In the genomic region with DNA sequence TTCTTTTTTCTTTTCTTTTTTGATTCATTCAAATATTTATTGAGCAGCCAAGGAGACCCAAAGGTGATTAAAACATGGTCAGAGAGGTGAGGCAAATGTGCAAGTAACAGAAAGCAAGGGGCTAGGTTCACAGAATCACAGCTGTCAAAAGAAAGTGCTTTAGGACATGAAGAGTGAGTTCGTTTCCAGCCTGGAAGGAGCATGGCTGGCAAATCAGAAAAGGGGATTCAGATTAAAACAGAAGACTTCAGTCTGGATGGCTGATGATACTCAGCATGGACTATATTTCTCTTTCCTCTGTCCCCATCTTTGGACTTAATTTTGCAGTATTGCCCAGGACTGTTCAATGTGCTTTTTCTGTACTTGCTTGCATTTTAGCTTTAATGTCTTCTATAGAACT, we compare ENCODE assay signal across 27 cellular contexts.
"Had no signal": no experiment of that assay in that cellular context is flagged by ENCODE, and none has a peak within 500 bp of the region (broad histone marks: within the 10 kb centered on the region; RNA-seq: fewer than 3 reads in every experiment).

No MANE protein-coding gene starts in this region.

- H3K9ac ChIP-seq: parathyroid adenoma had no signal

- H3K27me3 ChIP-seq: esophagus squamous epithelium, heart right ventricle, left lung, right lobe of liver had no signal

- FAIRE-seq: colon, endothelial cell of umbilical vein, islet of Langerhans, small intestine had no signal

- H3K4me1 ChIP-seq: left lung, parathyroid adenoma had no signal

- H3K9me3 Mint-ChIP-seq: dendritic cell treated with granulocyte-macrophage colony-stimulating factor and Interleukin-4, amounts not matched to agents 40 ng/mL and 50 ng/mL, for 4 days; mesothelial cell of epicardium; natural killer cell treated with Interleukin-12 subunit alpha and Interleukin-12 subunit beta and Interleukin-15 and Interleukin-18, amount 100 ng/mL, for 72 hours had no signal

- H3K27ac ChIP-seq: left lung, parathyroid adenoma, right lobe of liver had no signal

- H2AFZ ChIP-seq: parathyroid adenoma had no signal

- H3K27me3 Mint-ChIP-seq: dendritic cell treated with granulocyte-macrophage colony-stimulating factor and Interleukin-4, amounts not matched to agents 40 ng/mL and 50 ng/mL, for 4 days; progenitor cell of endocrine pancreas; stimulated activated naive CD8-positive, alpha-beta T cell treated with anti-CD3 and anti-CD28 coated beads, Interleukin-15, Interleukin-2, amounts not matched to agents 100 ng/mL and 50 ng/mL, for 24 hours had no signal

- H3K9me3 ChIP-seq: esophagus squamous epithelium, heart right ventricle, left lung, mucosa of descending colon, right lobe of liver had no signal

- ATAC-seq: left lung; mucosa of descending colon; natural killer cell treated with Interleukin-12 subunit alpha and Interleukin-12 subunit beta and Interleukin-15 and Interleukin-18, amount 100 ng/mL, for 72 hours; right lobe of liver; stimulated activated naive B cell treated with anti-CD40 and anti-IgM and Interleukin-4, amounts not matched to agents 10 μg/mL and 1 μg/mL and 100 μg/mL, for 72 hours had no signal

- H3K27ac Mint-ChIP-seq: dendritic cell treated with granulocyte-macrophage colony-stimulating factor and Interleukin-4, amounts not matched to agents 40 ng/mL and 50 ng/mL, for 4 days; mesothelial cell of epicardium; naive B cell; natural killer cell treated with Interleukin-12 subunit alpha and Interleukin-12 subunit beta and Interleukin-15 and Interleukin-18, amount 100 ng/mL, for 72 hours; progenitor cell of endocrine pancreas; stimulated activated naive B cell treated with anti-CD40 and anti-IgM and Interleukin-4, amounts not matched to agents 10 μg/mL and 1 μg/mL and 100 μg/mL, for 72 hours; stimulated activated naive CD8-positive, alpha-beta T cell treated with anti-CD3 and anti-CD28 coated beads, Interleukin-15, Interleukin-2, amounts not matched to agents 100 ng/mL and 50 ng/mL, for 24 hours had no signal

- H3K36me3 Mint-ChIP-seq: naive B cell; natural killer cell treated with Interleukin-12 subunit alpha and Interleukin-12 subunit beta and Interleukin-15 and Interleukin-18, amount 100 ng/mL, for 72 hours; stimulated activated naive B cell treated with anti-CD40 and anti-IgM and Interleukin-4, amounts not matched to agents 10 μg/mL and 1 μg/mL and 100 μg/mL, for 72 hours had no signal

- H3K4me3 Mint-ChIP-seq: dendritic cell treated with granulocyte-macrophage colony-stimulating factor and Interleukin-4, amounts not matched to agents 40 ng/mL and 50 ng/mL, for 4 days; mesothelial cell of epicardium; naive B cell; natural killer cell treated with Interleukin-12 subunit alpha and Interleukin-12 subunit beta and Interleukin-15 and Interleukin-18, amount 100 ng/mL, for 72 hours; stimulated activated naive B cell treated with anti-CD40 and anti-IgM and Interleukin-4, amounts not matched to agents 10 μg/mL and 1 μg/mL and 100 μg/mL, for 72 hours; stimulated activated naive CD8-positive, alpha-beta T cell treated with anti-CD3 and anti-CD28 coated beads, Interleukin-15, Interleukin-2, amounts not matched to agents 100 ng/mL and 50 ng/mL, for 24 hours had no signal

- H3K79me2 ChIP-seq: parathyroid adenoma had no signal

- DNase-seq: effector CD8-positive, alpha-beta T cell; esophagus squamous epithelium; foreskin melanocyte; glutamatergic neuron; heart right ventricle; hippocampal formation; left cardiac atrium; left lung; mesenchymal stem cell; mucosa of descending colon; naive B cell; occipital lobe; right lobe of liver; small intestine; stimulated activated CD4-positive, alpha-beta T cell treated with anti-CD3 and anti-CD28 coated beads, Interleukin-15, amount 100 ng/mL, for 24 hours; stimulated activated CD4-positive, alpha-beta T cell treated with anti-CD3 and anti-CD28 coated beads, Interleukin-2, amount 100 ng/mL, for 48 hours; stimulated activated naive B cell treated with anti-CD40 and anti-IgM and Interleukin-4, amounts not matched to agents 10 μg/mL and 1 μg/mL and 100 μg/mL, for 72 hours; trophoblast cell had no signal

- H3K36me3 ChIP-seq: esophagus squamous epithelium, heart right ventricle, left lung, right lobe of liver had no signal

- H3K4me3 ChIP-seq: esophagus squamous epithelium, heart right ventricle, left lung, mucosa of descending colon, right lobe of liver had no signal

- H3K4me1 Mint-ChIP-seq: naive B cell had no signal
